Comparison of ENCODE assay signal across 8 cellular contexts in the genomic region with DNA sequence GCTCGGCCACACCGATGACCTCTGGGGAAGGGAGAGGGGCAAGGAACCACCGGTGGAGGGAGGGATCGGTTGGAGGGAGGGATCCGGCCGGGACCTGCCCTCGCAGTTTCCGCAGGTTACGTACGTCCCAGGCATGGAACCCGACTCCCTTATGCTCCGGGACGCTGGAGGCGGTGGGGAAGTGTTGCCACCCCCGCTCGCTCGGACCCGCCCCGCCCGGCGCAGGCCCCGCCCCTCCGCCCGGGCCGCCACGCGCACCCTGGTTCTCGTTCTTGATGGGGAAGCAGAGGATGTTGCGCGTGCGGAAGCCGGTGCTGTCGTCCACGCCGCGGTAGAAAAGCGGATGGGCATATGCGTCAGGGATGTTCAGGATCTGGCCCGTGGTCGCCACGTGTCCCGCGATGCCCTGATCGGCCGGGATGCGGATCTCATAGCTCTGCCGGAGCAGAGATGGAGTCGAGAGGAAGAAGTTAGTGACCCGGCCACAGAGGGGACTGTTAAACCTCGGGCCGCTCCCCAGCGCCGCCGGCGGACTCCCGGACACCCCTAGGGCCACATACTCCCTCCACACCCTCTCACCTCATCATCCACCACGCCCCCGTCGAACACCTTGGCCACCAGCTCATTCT.
DNase-seq lines count a peak whose midpoint lies in the region; ATAC-seq and TF ChIP-seq lines count a peak whose summit lies in the region.

No MANE protein-coding gene starts in this region.

- H3K27me3 ChIP-seq in BLaER1 treated with 17β-estradiol and CSF1 and Interleukin-3, amounts not matched to agents 10 nM and 100 nM: peaks cover 6 to 34% (median 27%) of the 10 kb centered on the region in 11 experiments
- H3K27me3 ChIP-seq in foreskin keratinocyte: peaks cover 20% of the 10 kb centered on the region

- H3K9ac ChIP-seq in BLaER1 treated with 17β-estradiol and CSF1 and Interleukin-3, amounts not matched to agents 10 nM and 100 nM: peak overlapping the region; percentile 7 to 70 (median 42); a peak in 18 of 22 replicates

- peak; percentile 14 to 36 for DNase-seq in activated CD8-positive, alpha-beta memory T cell treated with anti-CD3 and anti-CD28 coated beads for 4 hours (ENCODE audit: low read depth in 2 of 2)
- DNase-seq in foreskin keratinocyte (peak in 1 of 2 donors; percentile 22), posterior vena cava (ENCODE audit: low spot score) (peak; percentile 95), SKM-1 (lab: John Stamatoyannopoulos, UW; ENCODE audit: unreplicated experiment) (no peak)

- H3K36me3 ChIP-seq in BLaER1 treated with 17β-estradiol and CSF1 and Interleukin-3, amounts not matched to agents 10 nM and 100 nM: no peaks in the 10 kb centered on the region; a peak in 1 of 22 replicates

- H3K27ac ChIP-seq in BLaER1 treated with 17β-estradiol and CSF1 and Interleukin-3, amounts not matched to agents 10 nM and 100 nM: peak overlapping the region in 10 of 11 experiments; percentile 31 to 62 (median 51); a peak in 16 of 22 replicates
- no peak overlapping the region for H3K27ac ChIP-seq in foreskin keratinocyte

- peak; percentile 67 for ATAC-seq in foreskin keratinocyte
- ATAC-seq in HG03439 (IDR thresholded peaks at IDR 0.05; ENCODE audit: unreplicated experiment): no peak
- no peak for ATAC-seq in HG03432 (IDR thresholded peaks at IDR 0.05; ENCODE audit: unreplicated experiment)
- no peak for ATAC-seq in GM19467 (IDR thresholded peaks at IDR 0.05; ENCODE audit: unreplicated experiment)

- H3K9me3 ChIP-seq in BLaER1 treated with 17β-estradiol and CSF1 and Interleukin-3, amounts not matched to agents 10 nM and 100 nM (replicated peaks in 1 of 11): no peaks in the 10 kb centered on the region

- no peak for TF ChIP-seq CTCF in foreskin keratinocyte (conservative IDR thresholded peaks at IDR 0.05)

- intact Hi-C loops in posterior vena cava (cut with DNase I): loop anchor here in 1 of 2 donors (2.0 kb wide), 1 partner anchor 98 kb away; no protein-coding TSS in a partner anchor

- H3K4me1 ChIP-seq in BLaER1 treated with 17β-estradiol and CSF1 and Interleukin-3, amounts not matched to agents 10 nM and 100 nM: peaks cover 45 to 87% (median 53%) of the 10 kb centered on the region in 10 experiments
- no peaks in the 10 kb centered on the region for H3K4me1 ChIP-seq in foreskin keratinocyte

- H3K4me2 ChIP-seq in BLaER1 treated with 17β-estradiol and CSF1 and Interleukin-3, amounts not matched to agents 10 nM and 100 nM: peak overlapping the region; percentile 77 to 98 (median 93)

- H4K20me1 ChIP-seq in BLaER1 treated with 17β-estradiol and CSF1 and Interleukin-3, amounts not matched to agents 10 nM and 100 nM: peaks cover 0 to 34% (median 8%) of the 10 kb centered on the region in 11 experiments; a peak in 7 of 22 replicates

- H3K4me3 ChIP-seq in BLaER1 treated with 17β-estradiol and CSF1 and Interleukin-3, amounts not matched to agents 10 nM and 100 nM: peak overlapping the region; percentile 5 to 63 (median 51); a peak in 19 of 20 replicates
